ENCODE assay signal across 5 cellular contexts in the genomic region with DNA sequence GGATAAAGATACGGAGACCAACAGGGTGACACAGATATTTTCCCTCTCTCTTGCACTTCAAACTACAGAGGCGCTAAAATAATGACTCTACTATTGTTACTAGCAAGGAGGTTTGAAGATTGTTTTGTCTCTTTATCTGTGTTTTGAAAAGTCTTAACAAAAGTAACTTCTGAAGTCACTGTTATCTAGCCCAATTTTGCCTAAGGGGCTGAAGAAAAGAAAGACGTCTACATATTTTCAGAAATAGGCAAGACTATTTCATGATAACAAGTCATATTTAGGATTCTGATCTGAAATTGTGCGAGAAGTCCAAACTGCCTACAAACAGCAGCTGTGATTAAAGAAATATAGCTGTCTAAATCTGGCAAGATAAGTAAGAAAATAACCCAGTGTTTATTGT.
"Had no signal": no experiment of that assay in that cellular context is flagged by ENCODE, and none has a peak within 500 bp of the region (broad histone marks: within the 10 kb centered on the region; RNA-seq: fewer than 3 reads in every experiment).

No MANE protein-coding gene starts in this region.

- H3K27ac Mint-ChIP-seq: GM23338, H9 had no signal

- DNase-seq: H9, HCEC 1CT, IMR-90 had no signal

- ATAC-seq: GM23338, K562 had no signal

- H3K4me2 ChIP-seq: GM23338 had no signal

- H3K4me3 Mint-ChIP-seq: GM23338, H9 had no signal

- H3K4me3 ChIP-seq: GM23338, K562 had no signal

- H2AFZ ChIP-seq: GM23338 had no signal

- H3K4me1 Mint-ChIP-seq: GM23338 had no signal
